ENCODE assay signal across 27 cellular contexts in the genomic region with DNA sequence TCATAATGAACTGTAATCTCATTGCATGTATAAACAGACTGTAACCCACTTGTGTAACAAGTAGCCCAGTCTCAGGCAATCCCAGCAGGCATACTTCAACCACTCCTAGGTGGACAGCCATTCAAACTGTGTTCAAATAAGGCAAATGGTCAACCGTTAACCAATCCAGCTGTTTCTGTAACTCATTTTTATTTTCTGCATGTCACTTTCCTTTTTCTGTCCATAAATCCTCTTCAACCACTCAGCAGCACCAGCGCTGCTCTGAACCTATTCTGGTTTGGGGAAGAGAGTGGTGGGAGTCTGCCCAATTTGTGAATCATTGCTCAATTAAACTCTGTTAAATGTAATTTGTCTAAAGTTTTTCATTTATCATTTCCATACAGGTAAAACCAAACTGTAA. TPM values are rescaled to one million over a fixed set of nuclear protein-coding genes. Genes with fewer than 3 reads are reported as not detected.
"Had no signal": no experiment of that assay in that cellular context is flagged by ENCODE, and none has a peak within 500 bp of the region (broad histone marks: within the 10 kb centered on the region; RNA-seq: fewer than 3 reads in every experiment).

No MANE protein-coding gene starts in this region.

- H3K4me3 ChIP-seq: pancreas, psoas muscle, stomach, suprapubic skin, testis, tibial artery, transverse colon, upper lobe of right lung, uterus had no signal

- ATAC-seq: naive thymus-derived CD8-positive, alpha-beta T cell; natural killer cell treated with Interleukin-12 subunit alpha and Interleukin-12 subunit beta and Interleukin-15 and Interleukin-18, amount 100 ng/mL, for 72 hours; pancreas; psoas muscle; right cardiac atrium; sciatic nerve; stimulated activated effector memory CD8-positive, alpha-beta T cell treated with anti-CD3 and anti-CD28 coated beads, Interleukin-12 subunit alpha, Interleukin-12 subunit beta, amount 100 ng/mL, for 72 hours; stimulated activated naive B cell treated with anti-CD40 and anti-IgM and Interleukin-4, amounts not matched to agents 10 μg/mL and 1 μg/mL and 100 μg/mL, for 72 hours; upper lobe of right lung had no signal

- H3K27me3 ChIP-seq: neutrophil, pancreas, stomach, suprapubic skin, testis, tibial artery, transverse colon, upper lobe of right lung, uterus had no signal

- H3K4me1 ChIP-seq: pancreas, psoas muscle, stomach, suprapubic skin, testis, tibial artery, transverse colon, upper lobe of right lung, uterus had no signal

- H3K36me3 ChIP-seq: neutrophil, pancreas, stomach, suprapubic skin, tibial artery, transverse colon, upper lobe of right lung, uterus had no signal

- H3K9me3 ChIP-seq: neutrophil, pancreas, psoas muscle, stomach, suprapubic skin, testis, tibial artery, transverse colon, upper lobe of right lung, uterus had no signal

- FAIRE-seq: pancreas, small intestine had no signal

- H3K27ac ChIP-seq: neutrophil, pancreas, psoas muscle, stomach, suprapubic skin, testis, tibial artery, transverse colon, upper lobe of right lung, uterus had no signal

- DNase-seq: naive B cell; naive thymus-derived CD8-positive, alpha-beta T cell; nephron progenitor cell; nucleus accumbens; pancreas; psoas muscle; right cardiac atrium; small intestine; stimulated activated CD4-positive, alpha-beta T cell treated with anti-CD3 and anti-CD28 coated beads, Interleukin-15, amount 100 ng/mL, for 24 hours; stimulated activated CD4-positive, alpha-beta T cell treated with anti-CD3 and anti-CD28 coated beads, Interleukin-2, amount 100 ng/mL, for 24 hours; stimulated activated CD4-positive, alpha-beta T cell treated with anti-CD3 and anti-CD28 coated beads, Interleukin-2, amount 100 ng/mL, for 48 hours; stimulated activated CD4-positive, alpha-beta T cell treated with anti-CD3 and anti-CD28 coated beads, Interleukin-4, amount 100 ng/mL, for 24 hours; stimulated activated naive B cell treated with anti-CD40 and anti-IgM and Interleukin-4, amounts not matched to agents 10 μg/mL and 1 μg/mL and 100 μg/mL, for 72 hours; stimulated activated naive CD4-positive, alpha-beta T cell treated with Interleukin-2 at 50 U/mL for 16 hours; stomach; testis; tibial artery; transverse colon; upper lobe of right lung; uterus had no signal

RNA-seq across cellular contexts. Expression of a gene that starts 36.0 kb away (rescaled TPM):
- total RNA-seq: naive thymus-derived CD8-positive, alpha-beta T cell; natural killer cell treated with Interleukin-12 subunit alpha and Interleukin-12 subunit beta and Interleukin-15 and Interleukin-18, amount 100 ng/mL, for 72 hours; omental fat pad; osteocyte; upper lobe of right lung had no signal
- polyA plus RNA-seq: naive thymus-derived CD8-positive, alpha-beta T cell had no signal
